In genomic region chr16:689175-689897, GRCh38 we compare ENCODE assay signal across 1 cellular context.
TF ChIP-seq lines count a peak whose summit lies in the region.

No MANE protein-coding gene starts in this region.

TF ChIP-seq in H1, 55 proteins besides CTCF, POLR2A, EP300 and RAD21:
- peak; percentile 37 for TF ChIP-seq SAP30 (IDR thresholded peaks at IDR 0.05; ENCODE audit: insufficient read depth, insufficient replicate concordance, low read length)
- no peak for TF ChIP-seq CBX8 (IDR thresholded peaks at IDR 0.05; ENCODE audit: borderline replicate concordance, low read depth, low read length)
TF ChIP-seq in H1: peak in this region for 1.
